8 cellular contexts compared by ENCODE assay signal in genomic region chr19:35959040-35959967, GRCh38. TPM values are rescaled to one million over a fixed set of nuclear protein-coding genes. Genes with fewer than 3 reads are reported as not detected.
DNase-seq lines count a peak whose midpoint lies in the region; ATAC-seq lines count a peak whose summit lies in the region.

No MANE protein-coding gene starts in this region.

- no peaks in the 10 kb centered on the region for H3K9me3 ChIP-seq in effector memory CD4-positive, alpha-beta T cell (ENCODE audit: control insufficient read depth, low read length)
- no peaks in the 10 kb centered on the region for H3K9me3 ChIP-seq in thymus (ENCODE audit: control insufficient read depth)

- ATAC-seq in HG02885 (IDR thresholded peaks at IDR 0.05; ENCODE audit: poor library complexity, unreplicated experiment) (peak; percentile 45), GM18907 (IDR thresholded peaks at IDR 0.05; ENCODE audit: unreplicated experiment) (no peak), GM21528 (IDR thresholded peaks at IDR 0.05; ENCODE audit: low FRiP score, unreplicated experiment) (no peak)

- no peaks in the 10 kb centered on the region for H3K36me3 ChIP-seq in effector memory CD4-positive, alpha-beta T cell (ENCODE audit: control insufficient read depth, insufficient read depth, low read length)
- no peaks in the 10 kb centered on the region for H3K36me3 ChIP-seq in thymus (ENCODE audit: control insufficient read depth, insufficient read depth)

- peak overlapping the region; percentile 64 for H3K4me3 ChIP-seq in effector memory CD4-positive, alpha-beta T cell (ENCODE audit: insufficient read depth, low read depth, low read length, poor library complexity, severe bottlenecking)
- H3K4me3 ChIP-seq in thymus (ENCODE audit: low read length) = peak overlapping the region; percentile 19

- H3K4me1 ChIP-seq in effector memory CD4-positive, alpha-beta T cell (ENCODE audit: control insufficient read depth, insufficient read depth, low read length, poor library complexity, severe bottlenecking) = peaks cover 24% of the 10 kb centered on the region
- H3K4me1 ChIP-seq in thymus (ENCODE audit: control insufficient read depth, insufficient read depth, low read length) = peaks cover 2% of the 10 kb centered on the region

- 14% methylated on average over 97 of the region's 97 CpGs for WGBS in thymus

- H3K27ac ChIP-seq in effector memory CD4-positive, alpha-beta T cell (ENCODE audit: insufficient read depth, low read length, poor library complexity, severe bottlenecking) = peak overlapping the region; percentile 53
- no peak overlapping the region for H3K27ac ChIP-seq in thymus (ENCODE audit: low read depth)

- DNase-seq in activated CD4-positive, alpha-beta T cell treated with anti-CD3 and anti-CD28 coated beads, Interleukin-2, amount 50 U/mL, for 24 hours (ENCODE audit: low read depth in 1 of 2, low spot score in 1 of 2) = peak; percentile 55 to 64
- peak; percentile 68 to 75 (median 75) for DNase-seq in effector memory CD4-positive, alpha-beta T cell
- peak in 35 of 56 donors; percentile 5 to 69 (median 22) for DNase-seq in nucleus accumbens (lab: John Stamatoyannopoulos, UW)
- no peak for DNase-seq in NCI-H2196 (lab: John Stamatoyannopoulos, UW; ENCODE audit: unreplicated experiment)

- no peaks in the 10 kb centered on the region for H3K27me3 ChIP-seq in effector memory CD4-positive, alpha-beta T cell (replicated peaks; ENCODE audit: control insufficient read depth, insufficient read depth, low read length, poor library complexity, severe bottlenecking)
- H3K27me3 ChIP-seq in thymus (ENCODE audit: control insufficient read depth, insufficient read depth) = peaks cover 25% of the 10 kb centered on the region

RNA-seq across cellular contexts. Expression of gene LRFN3, which starts 23.1 kb away (rescaled TPM):
- polyA plus RNA-seq in thymus = 1.6 TPM

RNA-seq across cellular contexts. Expression of gene SDHAF1, which starts 35.7 kb away (rescaled TPM):
- polyA plus RNA-seq in thymus = 27.2 TPM

RNA-seq across cellular contexts. Expression of gene SYNE4, which starts 49.3 kb away (rescaled TPM):
- polyA plus RNA-seq in thymus = 5.8 TPM

RNA-seq across cellular contexts. Expression of gene TYROBP, which starts 51.2 kb away (rescaled TPM):
- polyA plus RNA-seq in thymus = 162 TPM

RNA-seq across cellular contexts. Expression of gene ALKBH6, which starts 54.7 kb away (rescaled TPM):
- 33.9 TPM for polyA plus RNA-seq in thymus
